ENCODE assay signal across 11 cellular contexts in genomic region chr17:72416054-72416691, GRCh38.
DNase-seq lines count a peak whose midpoint lies in the region; ATAC-seq lines count a peak whose summit lies in the region.
"Had no signal": no experiment of that assay in that cellular context is flagged by ENCODE, and none has a peak within 500 bp of the region (broad histone marks: within the 10 kb centered on the region; RNA-seq: fewer than 3 reads in every experiment).

No MANE protein-coding gene starts in this region.

- no peak for ATAC-seq in GM21360 (IDR thresholded peaks at IDR 0.05; ENCODE audit: unreplicated experiment)
- no peak for ATAC-seq in HG03457 (IDR thresholded peaks at IDR 0.05; ENCODE audit: unreplicated experiment)
- ATAC-seq: activated naive CD4-positive, alpha-beta T cell treated with anti-CD3 and anti-CD28 coated beads, Interleukin-2, amount 50 U/mL, for 72 hours had no signal

- peak overlapping the region; percentile 71 for H3K27ac ChIP-seq in layer of hippocampus (ENCODE audit: low read depth, low read length)

- peak; percentile 55 for DNase-seq in Ammon's horn (ENCODE audit: low spot score)
- DNase-seq in NCI-H2107 (lab: John Stamatoyannopoulos, UW): peak; percentile 58
- peak in 36 of 58 donors; percentile 8 to 81 (median 40) for DNase-seq in anterior cingulate cortex (lab: John Stamatoyannopoulos, UW)
- no peak for DNase-seq in T-helper 2 cell
- no peak for DNase-seq in DMS53 treated with DMSO at 0.1 percent for 48 hours (lab: John Stamatoyannopoulos, UW; ENCODE audit: unreplicated experiment)
- DNase-seq: glutamatergic neuron, NCI-H1048 had no signal

- H3K27me3 ChIP-seq in layer of hippocampus (ENCODE audit: control insufficient read depth, insufficient read depth, low read length): no peaks in the 10 kb centered on the region

Comparison
In these comparisons a context has a peak if more than half of its experiments do, and no peak if none do; other contexts are left out.
1. DNase-seq: peak in Ammon's horn (single experiment), NCI-H2107 (single experiment) and anterior cingulate cortex (36 of 58); none in T-helper 2 cell (0 of 5) and DMS53 treated with DMSO at 0.1 percent for 48 hours (single experiment).